ENCODE assay signal across 7 cellular contexts in genomic region chr11:83156150-83156995, GRCh38. TPM values are rescaled to one million over a fixed set of nuclear protein-coding genes. Genes with fewer than 3 reads are reported as not detected.
A peak's percentile ranks its signal among the peaks of the same experiment; 100 is the strongest.
DNase-seq lines count a peak whose midpoint lies in the region; ATAC-seq, FAIRE-seq and TF ChIP-seq lines count a peak whose summit lies in the region.

No MANE protein-coding gene starts in this region.

- H3K27me3 Mint-ChIP-seq in T-cell (no peaks in the 10 kb centered on the region), astrocyte (ENCODE audit: low read depth, unreplicated experiment) (no peaks in the 10 kb centered on the region)

- peak overlapping the region; percentile 95 for H3K4me2 ChIP-seq in astrocyte (ENCODE audit: low read length)

- peak overlapping the region; percentile 80 for H3K4me3 ChIP-seq in astrocyte (ENCODE audit: insufficient read depth, low read depth, low read length)
- H3K4me3 ChIP-seq in right cardiac atrium (ENCODE audit: low read length) = peak overlapping the region; percentile 86
- peak overlapping the region; percentile 46 to 98 for H3K4me3 ChIP-seq in prostate gland

- DNase-seq in NCI-H146 (lab: John Stamatoyannopoulos, UW) = peak; percentile 100
- DNase-seq in T-cell = peak; percentile 90 to 99 (median 97)
- DNase-seq in astrocyte (ENCODE audit: low read depth) = peak; percentile 99
- DNase-seq in right cardiac atrium = peak; percentile 98 to 100 (median 99)
- peak; percentile 99 for DNase-seq in prostate gland (ENCODE audit: low spot score)

- H3K36me3 Mint-ChIP-seq in T-cell = peaks cover 24% of the 10 kb centered on the region
- H3K36me3 Mint-ChIP-seq in astrocyte (ENCODE audit: low read depth, unreplicated experiment) = peaks cover 12% of the 10 kb centered on the region

- H2AFZ ChIP-seq in astrocyte (ENCODE audit: low read depth, low read length) = peak overlapping the region; percentile 70

- peaks cover 43% of the 10 kb centered on the region for H4K20me1 ChIP-seq in astrocyte (ENCODE audit: insufficient read depth, low read length)

- H3K9me3 Mint-ChIP-seq in T-cell = no peaks in the 10 kb centered on the region
- H3K9me3 Mint-ChIP-seq in astrocyte (ENCODE audit: unreplicated experiment) = no peaks in the 10 kb centered on the region

- TF ChIP-seq POLR2A in GM15510 (IDR thresholded peaks at IDR 0.05; ENCODE audit: borderline replicate concordance, extremely low read depth, insufficient read length) = peak; percentile 47
- peak; percentile 69 for TF ChIP-seq POLR2A in prostate gland (IDR thresholded peaks at IDR 0.05)

- H3K9me3 ChIP-seq in astrocyte (ENCODE audit: insufficient read depth, low read depth, low read length) = no peaks in the 10 kb centered on the region
- H3K9me3 ChIP-seq in right cardiac atrium (ENCODE audit: control insufficient read depth, low read length) = no peaks in the 10 kb centered on the region
- H3K9me3 ChIP-seq in prostate gland = no peaks in the 10 kb centered on the region

- ATAC-seq in HG02870 (IDR thresholded peaks at IDR 0.05; ENCODE audit: unreplicated experiment) (peak; percentile 95), T-cell (replicated peaks in 1 of 4) (peak; percentile 87 to 90 (median 88)), right cardiac atrium (peak; percentile 97 to 98)

- H3K27ac ChIP-seq in astrocyte (ENCODE audit: low read depth, low read length) (peak overlapping the region; percentile 71), right cardiac atrium (ENCODE audit: low read length) (peak overlapping the region; percentile 90), prostate gland (peak overlapping the region; percentile 100)

- peak overlapping the region; percentile 84 for H3K9ac ChIP-seq in astrocyte (ENCODE audit: low read length)

- peaks cover 12% of the 10 kb centered on the region for H3K4me1 ChIP-seq in astrocyte (ENCODE audit: insufficient read depth, low read length)
- H3K4me1 ChIP-seq in right cardiac atrium (ENCODE audit: control insufficient read depth, insufficient read depth, low read length) = no peaks in the 10 kb centered on the region
- H3K4me1 ChIP-seq in prostate gland (replicated peaks) = no peaks in the 10 kb centered on the region

- H3K4me3 Mint-ChIP-seq in T-cell (peak overlapping the region; percentile 96 to 100 (median 99)), astrocyte (ENCODE audit: unreplicated experiment) (peak overlapping the region; percentile 100)

- intact Hi-C loops in right cardiac atrium (cut with DNase I) (loop anchor here in 2 of 4 donors (5.0 to 10.0 kb wide), 3 partner anchors 82 to 232 kb away; partner anchors contain the start of gene RAB30 (in 2 of the 2)), prostate gland (cut with DNase I) (loop anchor here (2.0 to 5.0 kb wide), 3 partner anchors 36 to 86 kb away; partner anchors contain the start of genes ANKRD42 and RAB30)

- FAIRE-seq in astrocyte (lab: Jason Lieb, UNC) = no peak

- peaks cover 44% of the 10 kb centered on the region for H3K79me2 ChIP-seq in astrocyte (ENCODE audit: insufficient read depth, low read length)

- H3K27ac Mint-ChIP-seq in T-cell (peak overlapping the region; percentile 100), astrocyte (ENCODE audit: unreplicated experiment) (peak overlapping the region; percentile 100)

- H3K4me1 Mint-ChIP-seq in T-cell (peaks cover 25 to 32% (median 25%) of the 10 kb centered on the region in 3 donors), astrocyte (ENCODE audit: low read depth, unreplicated experiment) (peaks cover 9% of the 10 kb centered on the region)

- WGBS in right cardiac atrium = under 1% methylated on average over 35 of the region's 35 CpGs
- WGBS in prostate gland = 1% methylated on average over 34 of the region's 35 CpGs

- H3K27me3 ChIP-seq in astrocyte (ENCODE audit: insufficient read depth, low read length) (no peaks in the 10 kb centered on the region), right cardiac atrium (ENCODE audit: control insufficient read depth, insufficient read depth) (no peaks in the 10 kb centered on the region), prostate gland (replicated peaks; ENCODE audit: insufficient read depth) (no peaks in the 10 kb centered on the region)

- H3K36me3 ChIP-seq in astrocyte (ENCODE audit: insufficient read depth, low read length) (peaks cover 5% of the 10 kb centered on the region), prostate gland (no peaks in the 10 kb centered on the region)

- TF ChIP-seq CTCF in astrocyte (IDR thresholded peaks at IDR 0.05; ENCODE audit: insufficient read depth, low read depth, low read length) (no peak), prostate gland (IDR thresholded peaks at IDR 0.05) (peak in 1 of 4 experiments; percentile 19)

- CTCF ChIA-PET in T-cell (lab: Charles Lee) = interaction anchor here in 1 of 2 donors (0.6 to 2.3 kb wide), 8 partner anchors 8 to 257 kb away, joined by 3 to 12 read pairs (median 8); partner anchors contain the start of genes ANKRD42, DDIAS, PRCP and RAB30

- POLR2A ChIA-PET in T-cell (lab: Charles Lee) = interaction anchor here (0.5 to 4.6 kb wide), 23 partner anchors 9 to 256 kb away, joined by 3 to 39 read pairs (median 4); partner anchors contain the start of genes DDIAS (in 2 of the 2), PRCP (in 2 of the 2), ANKRD42 (in 1 of the 2) and CCDC90B (in 1 of the 2)

RNA-seq across cellular contexts. Expression of gene PCF11, which starts 0.6 kb away (rescaled TPM):
- total RNA-seq in T-cell = 100 to 1,000 TPM; 130 to 164 (median 151) TPM
- total RNA-seq in astrocyte = 35.9 and 40.7 TPM in 2 replicates
- total RNA-seq in right cardiac atrium = 10 to 100 TPM; 31.5 to 38.4 (median 34.6) TPM
- polyA plus RNA-seq in right cardiac atrium = 17.5 TPM
- total RNA-seq in prostate gland = 10 to 100 TPM; 64.1 to 75.2 TPM

RNA-seq across cellular contexts. Expression of gene ANKRD42, which starts 37.1 kb away (rescaled TPM):
- total RNA-seq in T-cell (1 to 10 TPM; 6.2 to 9.7 (median 7.9) TPM), astrocyte (15.0 and 16.4 TPM in 2 replicates), right cardiac atrium (1 to 10 TPM; 7.9 to 9.7 (median 9.0) TPM), prostate gland (10 to 100 TPM; 11.6 to 24.5 TPM)
- polyA plus RNA-seq in right cardiac atrium = 4.7 TPM

Comparison
In these comparisons a context has a peak if more than half of its experiments do, and no peak if none do; other contexts are left out.
1. Peak in every context shown above with its lines: DNase-seq, ATAC-seq, H3K4me3 ChIP-seq and H3K27ac ChIP-seq.